Comparison of ENCODE assay signal across 11 cellular contexts in the genomic region with DNA sequence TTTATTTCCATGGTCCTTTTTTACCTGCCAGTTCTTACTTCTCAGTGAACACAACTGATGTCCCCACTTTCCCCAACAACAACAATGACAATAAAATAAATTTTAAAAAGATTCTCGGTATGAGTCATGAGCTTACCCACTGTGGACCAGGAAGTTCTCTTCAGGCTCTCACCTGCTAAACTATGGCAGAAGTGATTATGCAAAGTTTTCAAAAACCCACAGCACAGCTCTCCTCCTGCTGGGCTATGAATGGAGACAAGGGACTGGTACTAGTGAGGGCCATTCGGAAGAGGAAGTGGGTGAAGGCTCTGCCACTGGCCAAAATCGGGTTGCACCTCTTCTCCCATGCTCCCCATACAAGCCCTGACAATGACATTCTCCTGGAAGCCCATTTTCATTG.
DNase-seq lines count a peak whose midpoint lies in the region; ATAC-seq, FAIRE-seq and TF ChIP-seq lines count a peak whose summit lies in the region.
"Had no signal": no experiment of that assay in that cellular context is flagged by ENCODE, and none has a peak within 500 bp of the region (broad histone marks: within the 10 kb centered on the region; RNA-seq: fewer than 3 reads in every experiment).

No MANE protein-coding gene starts in this region.

- DNase-seq in GM06990 (ENCODE audit: extremely low read depth, insufficient read length) (peak; percentile 65), GM19239 (ENCODE audit: insufficient read length, low spot score) (peak; percentile 28), NCI-H2171 (lab: John Stamatoyannopoulos, UW) (no peak), AML-193 (lab: John Stamatoyannopoulos, UW) (no peak), GOT3 (lab: John Stamatoyannopoulos, UW) (no peak)
- no peak for DNase-seq in activated CD4-positive, alpha-beta T cell treated with anti-CD3 and anti-CD28 coated beads for 48 hours
- DNase-seq: GF-D8; NK-92 treated with Interleukin-12 subunit alpha and Interleukin-12 subunit beta, amount 100 ng/mL, for 24 hours had no signal

- FAIRE-seq in GM19239 (lab: Jason Lieb, UNC) = peak; percentile 74

- TF ChIP-seq CTCF in GM06990 (IDR thresholded peaks at IDR 0.05; ENCODE audit: insufficient read depth, low read length, poor library complexity, severe bottlenecking) = no peak

- peak; percentile 99 for ATAC-seq in HG02759 (IDR thresholded peaks at IDR 0.05; ENCODE audit: unreplicated experiment)
- peak; percentile 95 for ATAC-seq in HG03520 (IDR thresholded peaks at IDR 0.05; ENCODE audit: unreplicated experiment)

- H3K36me3 ChIP-seq in GM06990 (ENCODE audit: control insufficient read depth, insufficient read depth, low read length) = no peaks in the 10 kb centered on the region

- no peaks in the 10 kb centered on the region for H3K27me3 ChIP-seq in GM06990 (replicated peaks; ENCODE audit: control insufficient read depth, insufficient read depth, low read length)

- H3K4me3 ChIP-seq in GM06990 (replicated peaks; ENCODE audit: low read depth, low read length) = no peak overlapping the region
- H3K4me3 ChIP-seq: smooth muscle cell had no signal

Comparison
In these comparisons a context has a peak if more than half of its experiments do, and no peak if none do; other contexts are left out.
1. DNase-seq: peak in GM06990 (single experiment) and GM19239 (single experiment); none in NCI-H2171 (single experiment), AML-193 (0 of 2), GOT3 (single experiment) and activated CD4-positive, alpha-beta T cell treated with anti-CD3 and anti-CD28 coated beads for 48 hours (single experiment).